ENCODE assay signal across 8 cellular contexts in genomic region chr11:102495161-102496042, GRCh38.
DNase-seq lines count a peak whose midpoint lies in the region; ATAC-seq and TF ChIP-seq lines count a peak whose summit lies in the region.

No MANE protein-coding gene starts in this region.

- no peak overlapping the region for H3K9ac ChIP-seq in muscle layer of colon (ENCODE audit: low read length)

- TF ChIP-seq POLR2A in erythroblast (IDR thresholded peaks at IDR 0.05; ENCODE audit: low read length) = no peak

- peak; percentile 31; the same call in 1 of the 2 replicates for TF ChIP-seq CTCF in WI38 (IDR thresholded peaks at IDR 0.05; ENCODE audit: low read depth, low read length)

- H3K4me3 ChIP-seq in WI38 (ENCODE audit: low read depth, low read length) = no peak overlapping the region
- H3K4me3 ChIP-seq in muscle layer of colon (ENCODE audit: low read depth in 1 of 2, low read length in 2 of 2) = no peak overlapping the region

- DNase-seq in DMS53 (lab: John Stamatoyannopoulos, UW) (peak; percentile 93), NCI-H2196 (lab: John Stamatoyannopoulos, UW; ENCODE audit: unreplicated experiment) (peak; percentile 78), erythroblast (lab: John Stamatoyannopoulos, UW) (peak; percentile 75 to 85), UCSD-AML1 (lab: John Stamatoyannopoulos, UW; ENCODE audit: unreplicated experiment) (no peak)

- peak; percentile 93 for ATAC-seq in GM19351 (IDR thresholded peaks at IDR 0.05; ENCODE audit: unreplicated experiment)
- ATAC-seq in HG03342 (IDR thresholded peaks at IDR 0.05; ENCODE audit: unreplicated experiment) = peak; percentile 90

- H3K4me1 ChIP-seq in muscle layer of colon (ENCODE audit: insufficient read depth, low read length) = peaks cover 10% of the 10 kb centered on the region

- no peaks in the 10 kb centered on the region for H3K9me3 ChIP-seq in muscle layer of colon (ENCODE audit: low read length)

- H3K36me3 ChIP-seq in muscle layer of colon (ENCODE audit: insufficient read depth, low read length) = no peaks in the 10 kb centered on the region

- H3K27me3 ChIP-seq in muscle layer of colon (ENCODE audit: control insufficient read depth in 1 of 2, insufficient read depth in 2 of 2, low read length in 2 of 2) = no peaks in the 10 kb centered on the region

- H3K27ac ChIP-seq in muscle layer of colon (ENCODE audit: low read depth, low read length) = peak overlapping the region; percentile 23
